ENCODE assay signal across 18 cellular contexts in the genomic region with DNA sequence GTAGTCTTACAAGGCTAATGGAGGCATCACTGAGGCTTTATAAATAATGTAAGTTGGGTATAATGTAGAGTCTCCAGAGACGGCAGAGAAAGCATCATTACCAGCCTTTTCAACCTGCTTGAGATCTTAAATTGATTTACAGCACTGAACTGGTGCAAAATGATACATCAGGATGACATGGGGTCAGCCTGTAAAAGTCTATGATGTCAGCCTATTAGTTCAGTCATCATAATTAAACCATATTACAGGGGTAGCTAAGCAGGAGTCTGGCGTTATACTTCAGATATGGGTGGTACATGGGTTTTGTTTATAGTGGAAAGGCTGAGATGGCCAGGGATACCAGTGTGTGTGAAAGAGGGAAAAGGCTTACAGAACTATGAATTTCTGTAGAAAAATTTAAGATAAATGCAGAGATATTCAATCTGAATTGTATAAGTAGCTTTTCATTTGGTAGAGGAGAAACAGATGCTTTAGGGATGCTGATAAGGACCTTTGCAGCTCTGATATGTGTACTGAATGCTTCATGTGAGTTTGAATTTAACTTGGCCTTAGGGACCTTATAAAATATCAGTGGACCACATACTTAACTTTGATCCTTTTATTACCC. TPM values are rescaled to one million over a fixed set of nuclear protein-coding genes. Genes with fewer than 3 reads are reported as not detected.
DNase-seq lines count a peak whose midpoint lies in the region; ATAC-seq and TF ChIP-seq lines count a peak whose summit lies in the region.
"Had no signal": no experiment of that assay in that cellular context is flagged by ENCODE, and none has a peak within 500 bp of the region (broad histone marks: within the 10 kb centered on the region; RNA-seq: fewer than 3 reads in every experiment).

No MANE protein-coding gene starts in this region.

- no peak for TF ChIP-seq EP300 in esophagus muscularis mucosa (IDR thresholded peaks at IDR 0.05)

- H3K36me3 ChIP-seq in esophagus muscularis mucosa (no peaks in the 10 kb centered on the region), subcutaneous abdominal adipose tissue (ENCODE audit: control insufficient read depth in 5 of 5, insufficient read depth in 5 of 5, low read length in 5 of 5) (no peaks in the 10 kb centered on the region)
- H3K36me3 ChIP-seq: sigmoid colon had no signal

- H3K36me3 Mint-ChIP-seq in activated CD4-positive, alpha-beta T cell treated with anti-CD3 and anti-CD28 coated beads, Interleukin-2, amount 10 ng/mL, durations not matched to agents 24 days and 14 days (ENCODE audit: low read depth), result peaks cover 7% of the 10 kb centered on the region
- H3K36me3 Mint-ChIP-seq: CD8-positive, alpha-beta T cell; natural killer cell had no signal

- H3K27me3 ChIP-seq in esophagus muscularis mucosa (no peaks in the 10 kb centered on the region), subcutaneous abdominal adipose tissue (ENCODE audit: control insufficient read depth in 5 of 5, insufficient read depth in 4 of 5, low read length in 5 of 5) (no peaks in the 10 kb centered on the region)
- H3K27me3 ChIP-seq: sigmoid colon, SJSA1 had no signal

- WGBS in esophagus muscularis mucosa, result 60% methylated on average over 2 of the region's 2 CpGs

- no peak overlapping the region for H3K4me3 Mint-ChIP-seq in activated CD4-positive, alpha-beta T cell treated with anti-CD3 and anti-CD28 coated beads, Interleukin-2, amount 10 ng/mL, durations not matched to agents 24 days and 14 days
- H3K4me3 Mint-ChIP-seq: CD8-positive, alpha-beta T cell; HFFc6; natural killer cell had no signal

- ATAC-seq in HG03159 (IDR thresholded peaks at IDR 0.05; ENCODE audit: unreplicated experiment), result no peak
- ATAC-seq: CD8-positive, alpha-beta T cell; left lobe of liver; natural killer cell had no signal

- no peak for TF ChIP-seq CTCF in esophagus muscularis mucosa (IDR thresholded peaks at IDR 0.05)

- DNase-seq in NCI-H1092 treated with DMSO at 0.1 percent for 48 hours (lab: John Stamatoyannopoulos, UW), result peak; percentile 33
- no peak for DNase-seq in NCI-H1092 (lab: John Stamatoyannopoulos, UW)
- peak; percentile 92 for DNase-seq in NCI-H69 (lab: John Stamatoyannopoulos, UW)
- no peak for DNase-seq in esophagus muscularis mucosa (ENCODE audit: extremely low spot score)
- DNase-seq in activated CD4-positive, alpha-beta T cell treated with anti-CD3 and anti-CD28 coated beads, Interleukin-2, amount 10 ng/mL, durations not matched to agents 24 days and 14 days, result no peak
- no peak for DNase-seq in NCI-H2196 treated with DMSO at 0.1 percent for 48 hours (lab: John Stamatoyannopoulos, UW; ENCODE audit: unreplicated experiment)
- DNase-seq: 8988T; activated CD8-positive, alpha-beta memory T cell treated with anti-CD3 and anti-CD28 coated beads for 24 hours; activated naive CD4-positive, alpha-beta T cell; CD8-positive, alpha-beta T cell; GDM1; HFFc6; natural killer cell; sigmoid colon had no signal

- H3K4me3 ChIP-seq in esophagus muscularis mucosa (peak overlapping the region; percentile 6 to 99 (median 86)), subcutaneous abdominal adipose tissue (ENCODE audit: low read depth in 1 of 5, low read length in 5 of 5) (peak overlapping the region in 4 of 5 donors; percentile 77 to 95 (median 88))
- H3K4me3 ChIP-seq: SJSA1 had no signal

- H3K27me3 Mint-ChIP-seq in activated CD4-positive, alpha-beta T cell treated with anti-CD3 and anti-CD28 coated beads, Interleukin-2, amount 10 ng/mL, durations not matched to agents 24 days and 14 days, result peaks cover 32% of the 10 kb centered on the region

- H3K4me1 Mint-ChIP-seq in activated CD4-positive, alpha-beta T cell treated with anti-CD3 and anti-CD28 coated beads, Interleukin-2, amount 10 ng/mL, durations not matched to agents 24 days and 14 days, result peaks cover 14% of the 10 kb centered on the region

- intact Hi-C loops in esophagus muscularis mucosa (cut with DNase I), result loop anchor here (5.0 to 10.0 kb wide), 4 partner anchors 73 to 310 kb away; no protein-coding TSS in a partner anchor
- intact Hi-C loops in activated CD4-positive, alpha-beta T cell treated with anti-CD3 and anti-CD28 coated beads, Interleukin-2, amount 10 ng/mL, durations not matched to agents 24 days and 14 days (cut with micrococcal nuclease), result loop anchor here (5.0 to 10.0 kb wide), 8 partner anchors 73 to 1970 kb away; a partner anchor contains a TSS

- peak overlapping the region in 3 of 5 donors; percentile 41 to 68 (median 47) for H3K9ac ChIP-seq in subcutaneous abdominal adipose tissue (ENCODE audit: low read length in 5 of 5)

- H3K9me3 ChIP-seq in esophagus muscularis mucosa (no peaks in the 10 kb centered on the region), subcutaneous abdominal adipose tissue (ENCODE audit: control insufficient read depth in 5 of 5, low read length in 5 of 5) (no peaks in the 10 kb centered on the region)
- H3K9me3 ChIP-seq: sigmoid colon, SJSA1 had no signal

- H3K27ac Mint-ChIP-seq in activated CD4-positive, alpha-beta T cell treated with anti-CD3 and anti-CD28 coated beads, Interleukin-2, amount 10 ng/mL, durations not matched to agents 24 days and 14 days, result no peak overlapping the region
- H3K27ac Mint-ChIP-seq: CD8-positive, alpha-beta T cell; HFFc6; natural killer cell had no signal

- peaks cover 7% of the 10 kb centered on the region for H3K9me3 Mint-ChIP-seq in activated CD4-positive, alpha-beta T cell treated with anti-CD3 and anti-CD28 coated beads, Interleukin-2, amount 10 ng/mL, durations not matched to agents 24 days and 14 days
- H3K9me3 Mint-ChIP-seq: CD8-positive, alpha-beta T cell; HFFc6; natural killer cell had no signal

- no peak for TF ChIP-seq POLR2A in esophagus muscularis mucosa (IDR thresholded peaks at IDR 0.05; ENCODE audit: low read depth)

- H3K4me1 ChIP-seq in esophagus muscularis mucosa (peaks cover 24 to 65% (median 65%) of the 10 kb centered on the region in 4 donors), subcutaneous abdominal adipose tissue (ENCODE audit: control insufficient read depth in 5 of 5, insufficient read depth in 5 of 5, low read length in 5 of 5) (peaks cover 4 to 43% (median 15%) of the 10 kb centered on the region in 5 donors)

- peak overlapping the region in 2 of 4 donors; percentile 96 to 97 for H3K27ac ChIP-seq in esophagus muscularis mucosa (replicated peaks in 1 of 4)
- peak overlapping the region; percentile 92 for H3K27ac ChIP-seq in subcutaneous abdominal adipose tissue (ENCODE audit: low read depth, low read length)
- H3K27ac ChIP-seq: SJSA1 had no signal

RNA-seq across cellular contexts. Expression of a gene that starts 2.7 kb away (rescaled TPM):
- 10 to 100 TPM; 19.5 to 34.3 (median 29.2) TPM for total RNA-seq in esophagus muscularis mucosa
- total RNA-seq in activated CD4-positive, alpha-beta T cell treated with anti-CD3 and anti-CD28 coated beads, Interleukin-2, amount 10 ng/mL, durations not matched to agents 24 days and 14 days, result 3.9 and 4.3 TPM in 2 replicates
- total RNA-seq: CD8-positive, alpha-beta T cell had no signal

Comparison
In these comparisons a context has a peak if more than half of its experiments do, and no peak if none do; other contexts are left out.
1. DNase-seq: peak in NCI-H1092 treated with DMSO at 0.1 percent for 48 hours (single experiment) and NCI-H69 (single experiment); none in NCI-H1092 (single experiment), esophagus muscularis mucosa (single experiment), activated CD4-positive, alpha-beta T cell treated with anti-CD3 and anti-CD28 coated beads, Interleukin-2, amount 10 ng/mL, durations not matched to agents 24 days and 14 days (single experiment) and NCI-H2196 treated with DMSO at 0.1 percent for 48 hours (single experiment).